Comparison of ENCODE assay signal across 1 cellular context in genomic region chr10:111084346-111085255, GRCh38.
TF ChIP-seq lines count a peak whose summit lies in the region.

No MANE protein-coding gene starts in this region.

TF ChIP-seq in H1, 55 proteins besides CTCF, POLR2A, EP300 and RAD21 (continued from another document):
- TF ChIP-seq CEBPB (IDR thresholded peaks at IDR 0.05; ENCODE audit: low read depth, low read length): no peak
- TF ChIP-seq CHD2 (IDR thresholded peaks at IDR 0.05; ENCODE audit: low read length): no peak
- TF ChIP-seq SUZ12 (IDR thresholded peaks at IDR 0.05; ENCODE audit: low read length): no peak
- no peak for TF ChIP-seq CHD1 (IDR thresholded peaks at IDR 0.05; ENCODE audit: low read depth, low read length)
- TF ChIP-seq, protein P1, sequence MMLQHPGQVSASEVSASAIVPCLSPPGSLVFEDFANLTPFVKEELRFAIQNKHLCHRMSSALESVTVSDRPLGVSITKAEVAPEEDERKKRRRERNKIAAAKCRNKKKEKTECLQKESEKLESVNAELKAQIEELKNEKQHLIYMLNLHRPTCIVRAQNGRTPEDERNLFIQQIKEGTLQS (IDR thresholded peaks at IDR 0.05; ENCODE audit: insufficient read depth, low read depth, low read length): no peak
- TF ChIP-seq, protein P2, sequence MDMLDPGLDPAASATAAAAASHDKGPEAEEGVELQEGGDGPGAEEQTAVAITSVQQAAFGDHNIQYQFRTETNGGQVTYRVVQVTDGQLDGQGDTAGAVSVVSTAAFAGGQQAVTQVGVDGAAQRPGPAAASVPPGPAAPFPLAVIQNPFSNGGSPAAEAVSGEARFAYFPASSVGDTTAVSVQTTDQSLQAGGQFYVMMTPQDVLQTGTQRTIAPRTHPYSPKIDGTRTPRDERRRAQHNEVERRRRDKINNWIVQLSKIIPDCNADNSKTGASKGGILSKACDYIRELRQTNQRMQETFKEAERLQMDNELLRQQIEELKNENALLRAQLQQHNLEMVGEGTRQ (IDR thresholded peaks at IDR 0.05; ENCODE audit: low read length): no peak
- no peak for TF ChIP-seq GABPA (IDR thresholded peaks at IDR 0.05; ENCODE audit: borderline replicate concordance, insufficient read depth, low read length)
- TF ChIP-seq CTBP2 (IDR thresholded peaks at IDR 0.05; ENCODE audit: borderline replicate concordance, insufficient read depth, insufficient read length, low read length): no peak
- no peak for TF ChIP-seq POLR2AphosphoS5 (IDR thresholded peaks at IDR 0.05; ENCODE audit: low read depth, low read length)
- TF ChIP-seq CREB1 (IDR thresholded peaks at IDR 0.05): no peak
